Comparison of ENCODE assay signal across 10 cellular contexts in genomic region chr22:23233746-23234408, GRCh38. TPM values are rescaled to one million over a fixed set of nuclear protein-coding genes. Genes with fewer than 3 reads are reported as not detected.
DNase-seq lines count a peak whose midpoint lies in the region; ATAC-seq and TF ChIP-seq lines count a peak whose summit lies in the region.
"Had no signal": no experiment of that assay in that cellular context is flagged by ENCODE, and none has a peak within 500 bp of the region (broad histone marks: within the 10 kb centered on the region; RNA-seq: fewer than 3 reads in every experiment).

No MANE protein-coding gene starts in this region.

- H3K4me1 Mint-ChIP-seq in WTC11 (peaks cover 89% of the 10 kb centered on the region), chondrocyte (ENCODE audit: low read depth) (peaks cover 45% of the 10 kb centered on the region)

- no peaks in the 10 kb centered on the region; the same call in 1 of the 2 replicates for H3K27me3 Mint-ChIP-seq in WTC11 (ENCODE audit: low read depth)
- no peaks in the 10 kb centered on the region for H3K27me3 Mint-ChIP-seq in chondrocyte (ENCODE audit: low read depth)

- no peak for ATAC-seq in WTC11
- ATAC-seq in heart left ventricle, result peak in 2 of 4 donors; percentile 35 to 62

- H3K27ac ChIP-seq in heart left ventricle (peak overlapping the region in 3 of 12 donors; percentile 10 to 20 (median 18)), testis (no peak overlapping the region)
- H3K27ac ChIP-seq: transverse colon had no signal

- H3K4me3 ChIP-seq in heart left ventricle (no peak overlapping the region), testis (no peak overlapping the region)
- H3K4me3 ChIP-seq: transverse colon had no signal

- H3K27ac Mint-ChIP-seq in WTC11 (peak overlapping the region; percentile 75), chondrocyte (ENCODE audit: unreplicated experiment) (no peak overlapping the region)

- DNase-seq in HCEC 1CT, result peak; percentile 49
- DNase-seq in WTC11 (ENCODE audit: low spot score), result no peak
- peak in 4 of 5 donors; percentile 44 to 76 (median 60) for DNase-seq in heart left ventricle
- DNase-seq in stimulated activated CD4-positive, alpha-beta T cell treated with anti-CD3 and anti-CD28 coated beads, Interleukin-4, amount 100 ng/mL, for 24 hours, result peak; percentile 64
- DNase-seq in testis, result no peak
- DNase-seq in SIG-M5 treated with dmso at 0.1 percent for 504 hours (lab: John Stamatoyannopoulos, UW; ENCODE audit: unreplicated experiment), result no peak
- DNase-seq in chondrocyte (ENCODE audit: low spot score), result no peak
- DNase-seq in germinal center (ENCODE audit: low spot score), result no peak
- DNase-seq: NCI-H187, transverse colon had no signal

- H3K36me3 Mint-ChIP-seq in WTC11, result peaks cover 22% of the 10 kb centered on the region
- peaks cover 4% of the 10 kb centered on the region for H3K36me3 Mint-ChIP-seq in chondrocyte (ENCODE audit: low read depth)

- intact Hi-C loops in heart left ventricle (cut with DNase I), result loop anchor here in 1 of 10 donors (5.0 kb wide), 1 partner anchor 52 kb away; the partner anchor contains the start of gene BCR
- intact Hi-C loops in testis (cut with DNase I; ENCODE audit: low total_unique reads), result no loop called here

- CTCF ChIA-PET in WTC11 (lab: Charles Lee), result interaction anchor here (0.9 to 3.7 kb wide), 2 partner anchors 9 to 55 kb away, joined by 3 to 20 read pairs; no protein-coding TSS in a partner anchor

- H3K36me3 ChIP-seq in heart left ventricle (no peaks in the 10 kb centered on the region), testis (ENCODE audit: low read depth, missing control alignments) (no peaks in the 10 kb centered on the region)
- H3K36me3 ChIP-seq: transverse colon had no signal

- WGBS in heart left ventricle, 4 donors, result 71 to 79% (median 75%) methylated on average over 10 of the region's 10 CpGs
- 57 to 59% methylated on average over 10 of the region's 10 CpGs for WGBS in testis, 2 donors

- peaks cover 12% of the 10 kb centered on the region for H3K9me3 Mint-ChIP-seq in WTC11
- peaks cover 6% of the 10 kb centered on the region for H3K9me3 Mint-ChIP-seq in chondrocyte (ENCODE audit: low read depth)

- H3K9me3 ChIP-seq in heart left ventricle (peaks cover 0 to 9% (median 5%) of the 10 kb centered on the region in 12 donors), testis (no peaks in the 10 kb centered on the region)

- no peak for TF ChIP-seq CTCF in WTC11 (IDR thresholded peaks at IDR 0.05)
- TF ChIP-seq CTCF in heart left ventricle (IDR thresholded peaks at IDR 0.05), result no peak
- TF ChIP-seq CTCF in testis (IDR thresholded peaks at IDR 0.05), result no peak
- TF ChIP-seq CTCF in chondrocyte (IDR thresholded peaks at IDR 0.05), result no peak

- POLR2A ChIA-PET in WTC11 (lab: Charles Lee), result interaction anchor here (1.4 kb wide), 1 partner anchor 9 kb away, joined by 5 read pairs; no protein-coding TSS in a partner anchor

- H3K4me1 ChIP-seq in heart left ventricle (peaks cover 0 to 68% (median 36%) of the 10 kb centered on the region in 12 donors), testis (peaks cover 34% of the 10 kb centered on the region)

- H3K27me3 ChIP-seq in heart left ventricle (no peaks in the 10 kb centered on the region), testis (no peaks in the 10 kb centered on the region)
- H3K27me3 ChIP-seq: transverse colon had no signal

- TF ChIP-seq POLR2A in heart left ventricle (IDR thresholded peaks at IDR 0.05) (no peak), testis (IDR thresholded peaks at IDR 0.05) (no peak)

- H3K4me3 Mint-ChIP-seq in WTC11 (no peak overlapping the region), chondrocyte (ENCODE audit: unreplicated experiment) (no peak overlapping the region)

TF ChIP-seq in WTC11, 78 proteins besides CTCF, POLR2A, EP300 and RAD21 (continues in another document):
- TF ChIP-seq SOX15 (CRISPR knock-in tag; IDR thresholded peaks at IDR 0.05), result no peak
- TF ChIP-seq ZNF219 (CRISPR knock-in tag; IDR thresholded peaks at IDR 0.05; ENCODE audit: borderline replicate concordance), result no peak
- TF ChIP-seq ETV6 (CRISPR knock-in tag; IDR thresholded peaks at IDR 0.05), result no peak
- TF ChIP-seq HMGA2 (CRISPR knock-in tag; IDR thresholded peaks at IDR 0.05), result no peak
- TF ChIP-seq KAT7 (CRISPR knock-in tag; IDR thresholded peaks at IDR 0.05; ENCODE audit: borderline replicate concordance), result no peak
- no peak for TF ChIP-seq ATF6 (CRISPR knock-in tag; IDR thresholded peaks at IDR 0.05)
- no peak for TF ChIP-seq EMX1 (CRISPR knock-in tag; IDR thresholded peaks at IDR 0.05)
- no peak for TF ChIP-seq NR3C1 (CRISPR knock-in tag; conservative IDR thresholded peaks at IDR 0.05; ENCODE audit: low read depth)
- TF ChIP-seq E2F5 (CRISPR knock-in tag; IDR thresholded peaks at IDR 0.05), result no peak
- no peak for TF ChIP-seq ZNF317 (CRISPR knock-in tag; IDR thresholded peaks at IDR 0.05; ENCODE audit: borderline replicate concordance, low read depth)
- TF ChIP-seq ZNF281 (CRISPR knock-in tag; IDR thresholded peaks at IDR 0.05), result no peak
- no peak for TF ChIP-seq ZNF416 (CRISPR knock-in tag; IDR thresholded peaks at IDR 0.05)

RNA-seq across cellular contexts. Expression of gene BCR, which starts 53.6 kb away (rescaled TPM):
- total RNA-seq in WTC11 (2021) (96.5 to 129 TPM (median 105 TPM) in 3 replicates), heart left ventricle (10 to 100 TPM; 24.0 to 51.1 (median 29.3) TPM), testis (100 to 1,000 TPM; 105 to 108 TPM), chondrocyte (28.4 to 44.5 TPM (median 30.0 TPM) in 3 replicates)
- polyA plus RNA-seq in heart left ventricle (10 to 100 TPM; 12.6 to 22.4 TPM), testis (ENCODE audit: insufficient read depth, low read depth, low replicate concordance) (52.5 TPM)

Comparison
In these comparisons a context has a peak if more than half of its experiments do, and no peak if none do; other contexts are left out.
1. DNase-seq: peak in HCEC 1CT (single experiment), heart left ventricle (4 of 5) and stimulated activated CD4-positive, alpha-beta T cell treated with anti-CD3 and anti-CD28 coated beads, Interleukin-4, amount 100 ng/mL, for 24 hours (single experiment); none in WTC11 (single experiment), testis (single experiment), SIG-M5 treated with dmso at 0.1 percent for 504 hours (single experiment), chondrocyte (single experiment) and germinal center (single experiment).